Comparison of ENCODE assay signal across 11 cellular contexts in genomic region chr3:87624860-87625259, GRCh38.
"Had no signal": no experiment of that assay in that cellular context is flagged by ENCODE, and none has a peak within 500 bp of the region (broad histone marks: within the 10 kb centered on the region; RNA-seq: fewer than 3 reads in every experiment).

No MANE protein-coding gene starts in this region.

- H3K9ac ChIP-seq: GM23248 had no signal

- H3K27ac ChIP-seq: GM23248 had no signal

- H2AFZ ChIP-seq: GM23248, GM23338 had no signal

- H3K9me3 ChIP-seq: HAP-1 had no signal

- ATAC-seq: GM23338, HCT116 had no signal

- FAIRE-seq: H1, H54 had no signal

- DNase-seq: GM23248, GOT3, H7, H9, HCEC 1CT, HFFc6 had no signal

- H3K4me3 Mint-ChIP-seq: GM23338, H9, HFFc6 had no signal

- H3K4me3 ChIP-seq: GM23248, GM23338, HAP-1 had no signal

- H3K36me3 ChIP-seq: HAP-1 had no signal

- H3K27ac Mint-ChIP-seq: GM23338, H9, HFFc6 had no signal

- H3K4me2 ChIP-seq: GM23338 had no signal

- H3K4me1 Mint-ChIP-seq: GM23338 had no signal

- H3K9me3 Mint-ChIP-seq: HFFc6 had no signal

- H3K4me1 ChIP-seq: HAP-1 had no signal
